In genomic region chr1:20413136-20413790, GRCh38 we compare ENCODE assay signal across 30 cellular contexts.
"Had no signal": no experiment of that assay in that cellular context is flagged by ENCODE, and none has a peak within 500 bp of the region (broad histone marks: within the 10 kb centered on the region; RNA-seq: fewer than 3 reads in every experiment).

No MANE protein-coding gene starts in this region.

- H3K4me3 Mint-ChIP-seq: activated CD8-positive, alpha-beta memory T cell treated with anti-CD3 and anti-CD28 coated beads, Interleukin-2, amount 10 ng/mL, durations not matched to agents 7 days and 5 days; activated CD8-positive, alpha-beta T cell treated with anti-CD3 and anti-CD28 coated beads for 36 hours; activated naive CD4-positive, alpha-beta T cell treated with anti-CD3 and anti-CD28 coated beads for 36 hours; activated naive CD8-positive, alpha-beta T cell treated with anti-CD3 and anti-CD28 coated beads, Interleukin-2, amount 10 ng/mL, durations not matched to agents 7 days and 5 days; mesothelial cell of epicardium; naive thymus-derived CD4-positive, alpha-beta T cell; stimulated activated naive CD8-positive, alpha-beta T cell treated with anti-CD3 and anti-CD28 coated beads, Interleukin-15, Interleukin-2, amounts not matched to agents 100 ng/mL and 50 ng/mL, for 24 hours; WTC11 had no signal

- H3K36me3 Mint-ChIP-seq: activated CD8-positive, alpha-beta memory T cell treated with anti-CD3 and anti-CD28 coated beads, Interleukin-2, amount 10 ng/mL, durations not matched to agents 7 days and 5 days; activated naive CD8-positive, alpha-beta T cell treated with anti-CD3 and anti-CD28 coated beads, Interleukin-2, amount 10 ng/mL, durations not matched to agents 7 days and 5 days; brain; mesothelial cell of epicardium; naive thymus-derived CD4-positive, alpha-beta T cell; WTC11 had no signal

- H3K9me3 ChIP-seq: ascending aorta, gastrocnemius medialis, thoracic aorta, vagina had no signal

- H3K27me3 ChIP-seq: ascending aorta, gastrocnemius medialis, hepatocyte, vagina had no signal

- H3K27ac ChIP-seq: ascending aorta, cardiac muscle cell, gastrocnemius medialis, hepatocyte, parathyroid adenoma, thoracic aorta, vagina had no signal

- H3K4me2 ChIP-seq: hepatocyte had no signal

- H3K4me3 ChIP-seq: ascending aorta, cardiac muscle cell, gastrocnemius medialis, hepatocyte, thoracic aorta, vagina had no signal

- H2AFZ ChIP-seq: hepatocyte, parathyroid adenoma had no signal

- H3K36me3 ChIP-seq: ascending aorta, cardiac muscle cell, gastrocnemius medialis, thoracic aorta, vagina had no signal

- H3K4me1 Mint-ChIP-seq: mesothelial cell of epicardium, WTC11 had no signal

- ATAC-seq: activated CD8-positive, alpha-beta memory T cell treated with anti-CD3 and anti-CD28 coated beads, Interleukin-2, amount 10 ng/mL, durations not matched to agents 7 days and 5 days; activated CD8-positive, alpha-beta T cell treated with anti-CD3 and anti-CD28 coated beads for 36 hours; gastrocnemius medialis; left cardiac atrium; naive thymus-derived CD4-positive, alpha-beta T cell; right cardiac atrium; WTC11 had no signal

- DNase-seq: activated CD4-positive, alpha-beta T cell treated with anti-CD3 and anti-CD28 coated beads for 1 hour; activated CD4-positive, alpha-beta T cell treated with anti-CD3 and anti-CD28 coated beads, Interleukin-2, amount 50 U/mL, for 1 hour; activated CD8-positive, alpha-beta memory T cell treated with anti-CD3 and anti-CD28 coated beads, Interleukin-2, amount 10 ng/mL, durations not matched to agents 7 days and 5 days; activated CD8-positive, alpha-beta T cell treated with anti-CD3 and anti-CD28 coated beads for 36 hours; activated effector memory CD4-positive, alpha-beta T cell treated with Interleukin-2 at 50 U/mL for 16 hours; activated naive CD4-positive, alpha-beta T cell treated with anti-CD3 and anti-CD28 coated beads for 36 hours; activated naive CD8-positive, alpha-beta T cell treated with anti-CD3 and anti-CD28 coated beads, Interleukin-2, amount 10 ng/mL, durations not matched to agents 7 days and 5 days; activated T-cell treated with anti-CD3 and anti-CD28 coated beads for 4 hours; dermis blood vessel endothelial cell; effector CD8-positive, alpha-beta T cell; gastrocnemius medialis; glutamatergic neuron; left cardiac atrium; mammary epithelial cell; naive thymus-derived CD4-positive, alpha-beta T cell; nucleus accumbens; right cardiac atrium; stimulated activated CD4-positive, alpha-beta T cell treated with anti-CD3 and anti-CD28 coated beads, Interleukin-2, amount 100 ng/mL, for 48 hours; T-helper 2 cell; trophoblast cell had no signal

- H3K79me2 ChIP-seq: hepatocyte, parathyroid adenoma had no signal

- H3K27ac Mint-ChIP-seq: activated CD8-positive, alpha-beta memory T cell treated with anti-CD3 and anti-CD28 coated beads, Interleukin-2, amount 10 ng/mL, durations not matched to agents 7 days and 5 days; activated CD8-positive, alpha-beta T cell treated with anti-CD3 and anti-CD28 coated beads for 36 hours; activated naive CD4-positive, alpha-beta T cell treated with anti-CD3 and anti-CD28 coated beads for 36 hours; activated naive CD8-positive, alpha-beta T cell treated with anti-CD3 and anti-CD28 coated beads, Interleukin-2, amount 10 ng/mL, durations not matched to agents 7 days and 5 days; mesothelial cell of epicardium; naive thymus-derived CD4-positive, alpha-beta T cell; stimulated activated naive CD8-positive, alpha-beta T cell treated with anti-CD3 and anti-CD28 coated beads, Interleukin-15, Interleukin-2, amounts not matched to agents 100 ng/mL and 50 ng/mL, for 24 hours; WTC11 had no signal

- H3K9ac ChIP-seq: parathyroid adenoma had no signal

- H3K4me1 ChIP-seq: ascending aorta, gastrocnemius medialis, parathyroid adenoma, vagina had no signal
